ENCODE assay signal across 1 cellular context in the genomic region with DNA sequence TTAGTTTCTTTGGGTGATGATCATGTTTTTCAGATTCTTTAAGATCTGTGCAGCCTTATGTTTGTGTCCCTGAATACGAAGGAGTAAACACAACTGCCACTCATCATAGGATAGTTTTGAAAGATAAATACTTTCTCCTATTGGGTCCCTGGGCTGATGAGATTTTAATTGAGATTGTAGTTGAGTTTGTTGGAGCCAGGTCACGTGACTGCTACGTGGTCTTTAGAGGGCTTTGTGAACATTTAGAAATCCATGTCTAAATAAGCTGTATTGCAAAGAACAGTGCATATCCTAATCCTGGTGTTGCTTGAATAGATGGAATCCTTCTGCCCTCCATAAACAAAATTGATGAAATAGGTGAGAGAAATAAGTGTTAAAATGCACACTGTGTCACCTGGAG.
TF ChIP-seq lines count a peak whose summit lies in the region.

No MANE protein-coding gene starts in this region.

TF ChIP-seq in HepG2, 621 proteins besides CTCF, POLR2A, EP300 and RAD21 (continued from another document):
- TF ChIP-seq, protein P1, sequence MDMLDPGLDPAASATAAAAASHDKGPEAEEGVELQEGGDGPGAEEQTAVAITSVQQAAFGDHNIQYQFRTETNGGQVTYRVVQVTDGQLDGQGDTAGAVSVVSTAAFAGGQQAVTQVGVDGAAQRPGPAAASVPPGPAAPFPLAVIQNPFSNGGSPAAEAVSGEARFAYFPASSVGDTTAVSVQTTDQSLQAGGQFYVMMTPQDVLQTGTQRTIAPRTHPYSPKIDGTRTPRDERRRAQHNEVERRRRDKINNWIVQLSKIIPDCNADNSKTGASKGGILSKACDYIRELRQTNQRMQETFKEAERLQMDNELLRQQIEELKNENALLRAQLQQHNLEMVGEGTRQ (IDR thresholded peaks at IDR 0.05; ENCODE audit: low read depth, low read length), result peak; percentile 51
- TF ChIP-seq, protein P1 (CRISPR knock-in tag; IDR thresholded peaks at IDR 0.05; ENCODE audit: borderline replicate concordance), result no peak
